3 cellular contexts compared by ENCODE assay signal in genomic region chr16:31401436-31401835, GRCh38.
TF ChIP-seq lines count a peak whose summit lies in the region.

No MANE protein-coding gene starts in this region.

TF ChIP-seq in SK-N-SH, 30 proteins besides CTCF, POLR2A, EP300 and RAD21:
- TF ChIP-seq MAX (IDR thresholded peaks at IDR 0.05; ENCODE audit: low read depth) (peak; percentile 47; the same call in 1 of the 2 replicates), TAF1 (IDR thresholded peaks at IDR 0.05; ENCODE audit: borderline replicate concordance, low read depth, low read length) (no peak)

TF ChIP-seq in SK-N-SH treated with all-trans-retinoic acid at 6 μM for 48 hours, 23 proteins besides CTCF, POLR2A, EP300 and RAD21:
- TF ChIP-seq GLIS3 (CRISPR knock-in tag; IDR thresholded peaks at IDR 0.05), result no peak
- no peak for TF ChIP-seq CREB5 (CRISPR knock-in tag; IDR thresholded peaks at IDR 0.05; ENCODE audit: low read depth)
- no peak for TF ChIP-seq OSR1 (CRISPR knock-in tag; IDR thresholded peaks at IDR 0.05)
- TF ChIP-seq ZFP3 (CRISPR knock-in tag; IDR thresholded peaks at IDR 0.05), result no peak
- TF ChIP-seq ARNTL (CRISPR knock-in tag; IDR thresholded peaks at IDR 0.05; ENCODE audit: borderline replicate concordance, low read depth), result no peak
- no peak for TF ChIP-seq BACH2 (CRISPR knock-in tag; IDR thresholded peaks at IDR 0.05; ENCODE audit: borderline replicate concordance)
- no peak for TF ChIP-seq ZC3H10 (CRISPR knock-in tag; IDR thresholded peaks at IDR 0.05)
- TF ChIP-seq ZNF70 (CRISPR knock-in tag; IDR thresholded peaks at IDR 0.05), result no peak
- TF ChIP-seq ESRRG (CRISPR knock-in tag; IDR thresholded peaks at IDR 0.05), result no peak
- TF ChIP-seq PATZ1 (CRISPR knock-in tag; IDR thresholded peaks at IDR 0.05; ENCODE audit: borderline replicate concordance), result no peak
- no peak for TF ChIP-seq RARB (CRISPR knock-in tag; IDR thresholded peaks at IDR 0.05)
- TF ChIP-seq CSRNP3 (CRISPR knock-in tag; IDR thresholded peaks at IDR 0.05), result no peak
- no peak for TF ChIP-seq TCF4 (CRISPR knock-in tag; IDR thresholded peaks at IDR 0.05; ENCODE audit: borderline replicate concordance)
- no peak for TF ChIP-seq ZNF565 (CRISPR knock-in tag; conservative IDR thresholded peaks at IDR 0.05; ENCODE audit: low read depth)
- TF ChIP-seq POU6F1 (CRISPR knock-in tag; IDR thresholded peaks at IDR 0.05; ENCODE audit: borderline replicate concordance, low read depth), result no peak
- no peak for TF ChIP-seq ZNF8 (CRISPR knock-in tag; IDR thresholded peaks at IDR 0.05)

TF ChIP-seq in H1, 55 proteins besides CTCF, POLR2A, EP300 and RAD21:
- TF ChIP-seq SP4 (IDR thresholded peaks at IDR 0.05; ENCODE audit: low read length) (no peak), TBP (IDR thresholded peaks at IDR 0.05; ENCODE audit: low read depth, low read length) (no peak), ATF3 (IDR thresholded peaks at IDR 0.05; ENCODE audit: insufficient read depth, low read depth, low read length) (no peak), JUND (IDR thresholded peaks at IDR 0.05; ENCODE audit: low read length) (no peak), EGR1 (IDR thresholded peaks at IDR 0.05; ENCODE audit: borderline replicate concordance, low read depth, low read length) (no peak)
